14 cellular contexts compared by ENCODE assay signal in the genomic region with DNA sequence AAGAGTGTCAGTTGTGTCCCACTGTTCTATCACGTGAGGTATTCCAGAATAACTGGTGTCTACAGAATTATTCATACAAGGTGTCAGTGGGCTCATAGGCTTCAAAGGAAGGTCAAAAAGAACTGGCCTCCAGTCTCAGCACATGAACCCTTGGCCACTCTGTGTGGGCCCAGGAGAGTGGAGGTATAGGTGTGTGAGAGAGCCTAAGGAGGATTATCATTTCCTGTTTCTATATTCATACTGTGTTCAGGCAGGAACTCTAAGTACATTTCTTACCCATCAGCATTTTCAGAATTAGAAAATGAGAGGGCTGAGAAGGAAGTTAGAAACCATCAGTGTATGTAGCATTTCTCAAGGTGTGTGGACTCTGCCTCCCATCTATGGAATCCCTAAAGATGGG.
DNase-seq lines count a peak whose midpoint lies in the region; ATAC-seq, FAIRE-seq and TF ChIP-seq lines count a peak whose summit lies in the region.
"Had no signal": no experiment of that assay in that cellular context is flagged by ENCODE, and none has a peak within 500 bp of the region (broad histone marks: within the 10 kb centered on the region; RNA-seq: fewer than 3 reads in every experiment).

No MANE protein-coding gene starts in this region.

- peaks cover 23% of the 10 kb centered on the region for H3K36me3 Mint-ChIP-seq in activated naive CD4-positive, alpha-beta T cell treated with anti-CD3 and anti-CD28 coated beads, Interleukin-2, amount 10 ng/mL, durations not matched to agents 7 days and 5 days
- no peaks in the 10 kb centered on the region for H3K36me3 Mint-ChIP-seq in activated B cell treated with CpG ODN at 0.5 μM for 24 hours (ENCODE audit: low read depth)

- CTCF ChIA-PET in activated naive CD4-positive, alpha-beta T cell treated with anti-CD3 and anti-CD28 coated beads, Interleukin-2, amount 10 ng/mL, durations not matched to agents 7 days and 5 days (lab: Charles Lee), result no interaction called here
- CTCF ChIA-PET in activated B cell treated with CpG ODN at 0.5 μM for 24 hours (lab: Charles Lee), result no interaction called here
- CTCF ChIA-PET in A673 (lab: Charles Lee), result interaction anchor here (0.7 kb wide), 1 partner anchor 1489 kb away, joined by 3 read pairs; no protein-coding TSS in a partner anchor

- no peaks in the 10 kb centered on the region for H3K27me3 ChIP-seq in A673 (replicated peaks; ENCODE audit: insufficient read depth, low read depth, low read length, poor library complexity)
- H3K27me3 ChIP-seq: gastroesophageal sphincter had no signal

- H3K4me3 ChIP-seq in A673 (ENCODE audit: low read depth, low read length, poor library complexity, severe bottlenecking), result no peak overlapping the region
- H3K4me3 ChIP-seq: gastroesophageal sphincter, HAP-1, prostate gland had no signal

- H3K36me3 ChIP-seq in A673 (ENCODE audit: insufficient read depth, low read length, poor library complexity, severe bottlenecking), result no peaks in the 10 kb centered on the region
- H3K36me3 ChIP-seq: gastroesophageal sphincter, HAP-1, prostate gland had no signal

- TF ChIP-seq CTCF in activated B cell treated with CpG ODN at 0.5 μM for 24 hours (IDR thresholded peaks at IDR 0.05) (no peak), A673 (conservative IDR thresholded peaks at IDR 0.05; ENCODE audit: low read depth, low read length) (no peak)

- no peak for TF ChIP-seq POLR2A in H54 (IDR thresholded peaks at IDR 0.05; ENCODE audit: low read depth, low read length)

- no TSS peak for BruUV-seq in A673 (replicated peaks; lab: Mats Ljungman, UMichigan)

- no peak for DNase-seq in activated naive CD4-positive, alpha-beta T cell treated with anti-CD3 and anti-CD28 coated beads, Interleukin-2, amount 10 ng/mL, durations not matched to agents 7 days and 5 days
- DNase-seq in activated naive CD4-positive, alpha-beta T cell (lab: John Stamatoyannopoulos, UW), result no peak
- DNase-seq in activated B cell treated with CpG ODN at 0.5 μM for 24 hours, result no peak
- no peak for DNase-seq in stimulated activated naive CD8-positive, alpha-beta T cell treated with anti-CD3 and anti-CD28 coated beads, Interleukin-15, Interleukin-2, amounts not matched to agents 100 U/mL and 50 U/mL, for 24 hours
- DNase-seq in H54 (ENCODE audit: insufficient read length, low spot score), result no peak
- DNase-seq in A673 (ENCODE audit: low spot score), result no peak
- DNase-seq in stimulated activated CD4-positive, alpha-beta T cell treated with anti-CD3 and anti-CD28 coated beads, Interleukin-1b, Interleukin-23, amount 100 ng/mL, for 48 hours, result no peak
- DNase-seq: central memory CD4-positive, alpha-beta T cell; NCI-H2171 had no signal

- no peak for FAIRE-seq in H54 (lab: Jason Lieb, UNC)

- peak overlapping the region; percentile 89 for H3K27ac Mint-ChIP-seq in activated naive CD4-positive, alpha-beta T cell treated with anti-CD3 and anti-CD28 coated beads, Interleukin-2, amount 10 ng/mL, durations not matched to agents 7 days and 5 days
- no peak overlapping the region for H3K27ac Mint-ChIP-seq in activated B cell treated with CpG ODN at 0.5 μM for 24 hours
- H3K27ac Mint-ChIP-seq: WTC11 had no signal

- peak; percentile 71 for ATAC-seq in HG02642 (IDR thresholded peaks at IDR 0.05; ENCODE audit: poor library complexity, unreplicated experiment)
- ATAC-seq in activated B cell treated with CpG ODN at 0.5 μM for 24 hours (ENCODE audit: low read depth), result peak; percentile 40
- ATAC-seq in stimulated activated naive CD8-positive, alpha-beta T cell treated with anti-CD3 and anti-CD28 coated beads, Interleukin-15, Interleukin-2, amounts not matched to agents 100 U/mL and 50 U/mL, for 24 hours, result peak; percentile 31
- ATAC-seq: gastroesophageal sphincter, WTC11 had no signal

- no peak overlapping the region for H3K27ac ChIP-seq in A673 (ENCODE audit: low read depth, low read length, poor library complexity, severe bottlenecking)
- H3K27ac ChIP-seq: gastroesophageal sphincter, prostate gland had no signal

- H3K9me3 Mint-ChIP-seq in activated naive CD4-positive, alpha-beta T cell treated with anti-CD3 and anti-CD28 coated beads, Interleukin-2, amount 10 ng/mL, durations not matched to agents 7 days and 5 days, result peaks cover 13% of the 10 kb centered on the region
- H3K9me3 Mint-ChIP-seq in activated B cell treated with CpG ODN at 0.5 μM for 24 hours, result peaks cover 6% of the 10 kb centered on the region

- H3K4me1 Mint-ChIP-seq in activated naive CD4-positive, alpha-beta T cell treated with anti-CD3 and anti-CD28 coated beads, Interleukin-2, amount 10 ng/mL, durations not matched to agents 7 days and 5 days, result peaks cover 66% of the 10 kb centered on the region
- H3K4me1 Mint-ChIP-seq in activated B cell treated with CpG ODN at 0.5 μM for 24 hours, result peaks cover 59% of the 10 kb centered on the region

- no peaks in the 10 kb centered on the region for H3K9me3 ChIP-seq in A673 (ENCODE audit: low read depth, low read length, poor library complexity, severe bottlenecking)
- H3K9me3 ChIP-seq: gastroesophageal sphincter, HAP-1, prostate gland had no signal

- POLR2A ChIA-PET in activated B cell treated with CpG ODN at 0.5 μM for 24 hours (lab: Charles Lee), result no interaction called here
- POLR2A ChIA-PET in A673 (lab: Charles Lee; ENCODE audit: low non-redundant PET), result no interaction called here

- H3K27me3 Mint-ChIP-seq in activated naive CD4-positive, alpha-beta T cell treated with anti-CD3 and anti-CD28 coated beads, Interleukin-2, amount 10 ng/mL, durations not matched to agents 7 days and 5 days, result no peaks in the 10 kb centered on the region
- H3K27me3 Mint-ChIP-seq in activated B cell treated with CpG ODN at 0.5 μM for 24 hours, result no peaks in the 10 kb centered on the region

- intact Hi-C loops in activated B cell treated with CpG ODN at 0.5 μM for 24 hours (cut with micrococcal nuclease), result no loop called here
- intact Hi-C loops in A673 (cut with micrococcal nuclease; ENCODE audit: unreplicated experiment), result no loop called here

- H3K4me1 ChIP-seq in A673 (ENCODE audit: insufficient read depth, low read length, poor library complexity, severe bottlenecking), result no peaks in the 10 kb centered on the region
- H3K4me1 ChIP-seq: HAP-1, prostate gland had no signal

- no peak overlapping the region for H3K4me3 Mint-ChIP-seq in activated naive CD4-positive, alpha-beta T cell treated with anti-CD3 and anti-CD28 coated beads, Interleukin-2, amount 10 ng/mL, durations not matched to agents 7 days and 5 days
- no peak overlapping the region for H3K4me3 Mint-ChIP-seq in activated B cell treated with CpG ODN at 0.5 μM for 24 hours
- H3K4me3 Mint-ChIP-seq: WTC11 had no signal
